In genomic region chr7:30154111-30154587, GRCh38 we compare ENCODE assay signal across 1 cellular context.
TF ChIP-seq lines count a peak whose summit lies in the region.

No MANE protein-coding gene starts in this region.

TF ChIP-seq in K562, 482 proteins besides CTCF, POLR2A, EP300 and RAD21 (continued from another document and continues in another):
- TF ChIP-seq AFF4 (CRISPR knock-in tag; IDR thresholded peaks at IDR 0.05), result 0 out of 2 replicates have a peak, but pooled peaks have one; percentile 30
- TF ChIP-seq L3MBTL2 (IDR thresholded peaks at IDR 0.05), result peak; percentile 83
- TF ChIP-seq MNT (conservative IDR thresholded peaks at IDR 0.05), result peak; percentile 68 to 77
- no peak for TF ChIP-seq GTF2F1 (IDR thresholded peaks at IDR 0.05; ENCODE audit: low read depth, low read length)
- no peak for TF ChIP-seq HNRNPLL (IDR thresholded peaks at IDR 0.05; ENCODE audit: low read depth, low read length, poor library complexity, severe bottlenecking)
- peak; percentile 55; the same call in 1 of the 2 replicates for TF ChIP-seq ZNF175 (CRISPR knock-in tag; IDR thresholded peaks at IDR 0.05; ENCODE audit: low read depth)
- no peak for TF ChIP-seq PHF21A (IDR thresholded peaks at IDR 0.05; ENCODE audit: borderline replicate concordance, low read depth)
- no peak for TF ChIP-seq EWSR1 (IDR thresholded peaks at IDR 0.05; ENCODE audit: borderline replicate concordance, low read depth, partially characterized antibody)
- TF ChIP-seq ZNF76 (CRISPR knock-in tag; IDR thresholded peaks at IDR 0.05; ENCODE audit: borderline replicate concordance), result no peak
- no peak for TF ChIP-seq MLX (CRISPR knock-in tag; conservative IDR thresholded peaks at IDR 0.05)
- TF ChIP-seq ZC3H8 (IDR thresholded peaks at IDR 0.05), result no peak
- no peak for TF ChIP-seq SAFB2 (IDR thresholded peaks at IDR 0.05; ENCODE audit: borderline replicate concordance, low read depth, low read length, severe bottlenecking)
- TF ChIP-seq BACH1 (tag; IDR thresholded peaks at IDR 0.05), result no peak
- peak in 1 of 2 experiments; percentile 59; a peak in 1 of 4 replicates for TF ChIP-seq TBL1XR1 (IDR thresholded peaks at IDR 0.05; ENCODE audit: low read length in 2 of 2)
- TF ChIP-seq ZNF134 (CRISPR knock-in tag; conservative IDR thresholded peaks at IDR 0.05), result no peak
- TF ChIP-seq CLOCK (CRISPR knock-in tag; IDR thresholded peaks at IDR 0.05; ENCODE audit: borderline replicate concordance), result peak; percentile 78; the same call in 1 of the 2 replicates
- TF ChIP-seq TOE1 (IDR thresholded peaks at IDR 0.05; ENCODE audit: borderline replicate concordance), result peak; percentile 59; the same call in 1 of the 2 replicates
- 0 out of 2 replicates have a peak, but pooled peaks have one; percentile 22 for TF ChIP-seq TOE1 (CRISPR knock-in tag; IDR thresholded peaks at IDR 0.05; ENCODE audit: borderline replicate concordance, low read depth)
- no peak for TF ChIP-seq PHB2 (IDR thresholded peaks at IDR 0.05; ENCODE audit: low read depth)
- TF ChIP-seq TCF3 (CRISPR knock-in tag; IDR thresholded peaks at IDR 0.05), result peak; percentile 79
- TF ChIP-seq JUND (IDR thresholded peaks at IDR 0.05; ENCODE audit: borderline replicate concordance, low read depth, low read length), result peak; percentile 71; the same call in 1 of the 2 replicates
- peak; percentile 43; the same call in 1 of the 3 replicates for TF ChIP-seq JUND (tag; IDR thresholded peaks at IDR 0.05; ENCODE audit: borderline replicate concordance, low read depth, low read length)
- TF ChIP-seq NCOA4 (IDR thresholded peaks at IDR 0.05; ENCODE audit: partially characterized antibody), result no peak
- peak; percentile 72 for TF ChIP-seq CXXC5 (CRISPR knock-in tag; IDR thresholded peaks at IDR 0.05)
- no peak for TF ChIP-seq E2F3 (CRISPR knock-in tag; IDR thresholded peaks at IDR 0.05)
- TF ChIP-seq NFIC (IDR thresholded peaks at IDR 0.05), result peak; percentile 55; the same call in 1 of the 2 replicates
- peak; percentile 32; the same call in 1 of the 2 replicates for TF ChIP-seq GMEB1 (CRISPR knock-in tag; IDR thresholded peaks at IDR 0.05)
- TF ChIP-seq ZBTB34 (CRISPR knock-in tag; IDR thresholded peaks at IDR 0.05), result no peak
- TF ChIP-seq CTBP1 (IDR thresholded peaks at IDR 0.05; ENCODE audit: borderline replicate concordance), result peak; percentile 76; the same call in 1 of the 2 replicates
- TF ChIP-seq ATF7 (IDR thresholded peaks at IDR 0.05), result peak; percentile 87
- no peak for TF ChIP-seq ID3 (CRISPR knock-in tag; IDR thresholded peaks at IDR 0.05)
- TF ChIP-seq ID3 (tag; IDR thresholded peaks at IDR 0.05), result no peak
- TF ChIP-seq PTTG1 (tag; IDR thresholded peaks at IDR 0.05; ENCODE audit: low read depth), result no peak
- no peak for TF ChIP-seq ZNF717 (CRISPR knock-in tag; IDR thresholded peaks at IDR 0.05)
- no peak for TF ChIP-seq BRF1 (IDR thresholded peaks at IDR 0.05; ENCODE audit: borderline replicate concordance, extremely low read depth, insufficient read length)
- no peak for TF ChIP-seq MED1 (CRISPR knock-in tag; IDR thresholded peaks at IDR 0.05; ENCODE audit: borderline replicate concordance)
- peak; percentile 74; the same call in 1 of the 2 replicates for TF ChIP-seq LEF1 (IDR thresholded peaks at IDR 0.05)
- no peak for TF ChIP-seq ETV1 (tag; conservative IDR thresholded peaks at IDR 0.05; ENCODE audit: low read depth)
- peak; percentile 46; the same call in 1 of the 2 replicates for TF ChIP-seq NKRF (IDR thresholded peaks at IDR 0.05; ENCODE audit: borderline replicate concordance)
- no peak for TF ChIP-seq ZNF253 (CRISPR knock-in tag; conservative IDR thresholded peaks at IDR 0.05)
- peak; percentile 32; the same call in 1 of the 2 replicates for TF ChIP-seq ZEB2 (IDR thresholded peaks at IDR 0.05)
- TF ChIP-seq BHLHE40 (IDR thresholded peaks at IDR 0.05; ENCODE audit: low read length), result peak; percentile 93
- TF ChIP-seq TFAP4 (CRISPR knock-in tag; IDR thresholded peaks at IDR 0.05; ENCODE audit: borderline replicate concordance), result 0 out of 2 replicates have a peak, but pooled peaks have one; percentile 26
- TF ChIP-seq EZH2 (IDR thresholded peaks at IDR 0.05; ENCODE audit: borderline replicate concordance, low read depth, low read length), result no peak
- no peak for TF ChIP-seq TGIF2 (CRISPR knock-in tag; IDR thresholded peaks at IDR 0.05)
- peak; percentile 82 for TF ChIP-seq SOX6 (IDR thresholded peaks at IDR 0.05)
- TF ChIP-seq MYNN (IDR thresholded peaks at IDR 0.05), result no peak; the same call in 1 of the 2 replicates
- no peak for TF ChIP-seq MYNN (CRISPR knock-in tag; IDR thresholded peaks at IDR 0.05)
- TF ChIP-seq MITF (IDR thresholded peaks at IDR 0.05), result peak; percentile 82
- TF ChIP-seq TARDBP (IDR thresholded peaks at IDR 0.05), result no peak
- TF ChIP-seq POLR3A (IDR thresholded peaks at IDR 0.05; ENCODE audit: borderline replicate concordance, extremely low read depth, insufficient read depth, insufficient read length), result no peak
- TF ChIP-seq BRD4 (IDR thresholded peaks at IDR 0.05), result no peak
